ENCODE assay signal across 23 cellular contexts in genomic region chr9:14361074-14361473, GRCh38. TPM values are rescaled to one million over a fixed set of nuclear protein-coding genes. Genes with fewer than 3 reads are reported as not detected.
A peak's percentile ranks its signal among the peaks of the same experiment; 100 is the strongest.
DNase-seq lines count a peak whose midpoint lies in the region; FAIRE-seq and TF ChIP-seq lines count a peak whose summit lies in the region.
"Had no signal": no experiment of that assay in that cellular context is flagged by ENCODE, and none has a peak within 500 bp of the region (broad histone marks: within the 10 kb centered on the region; RNA-seq: fewer than 3 reads in every experiment).

No MANE protein-coding gene starts in this region.

- H3K18ac ChIP-seq in H1 (ENCODE audit: extremely low read depth, low read length) = no peak overlapping the region

- no peak overlapping the region for H3K4me2 ChIP-seq in H1 (ENCODE audit: insufficient read depth in 1 of 2, low read depth in 2 of 2, low read length in 2 of 2)
- H3K4me2 ChIP-seq: BLaER1, PC-9 had no signal

- H2BK15ac ChIP-seq in H1 (ENCODE audit: low read length) = no peak overlapping the region

- H3K4ac ChIP-seq in H1 (replicated peaks; ENCODE audit: insufficient read length, low read depth, low read length) = no peak overlapping the region

- no peak overlapping the region for H2BK20ac ChIP-seq in H1 (ENCODE audit: low read length)

- H2BK120ac ChIP-seq in H1 (replicated peaks; ENCODE audit: low read depth, low read length) = peak overlapping the region; percentile 76

- no peak overlapping the region for H4K8ac ChIP-seq in H1 (ENCODE audit: extremely low read depth, insufficient read depth, low read length)

- no peak for FAIRE-seq in H1 (lab: Jason Lieb, UNC)
- FAIRE-seq: A204.1, H54 had no signal

- 0 out of 2 replicates have a peak overlapping the region, but pooled peaks have one; percentile 20 for H3K4me3 ChIP-seq in ACC112 (ENCODE audit: low read depth, low read length)
- H3K4me3 ChIP-seq in HUES48 (ENCODE audit: low read depth, low read length) = no peak overlapping the region
- H3K4me3 ChIP-seq in H1 (ENCODE audit: extremely low read depth in 1 of 4, insufficient read depth in 2 of 4, low read depth in 3 of 4, low read length in 4 of 4) = no peak overlapping the region
- peak overlapping the region; percentile 17 for H3K4me3 ChIP-seq in iPS-18a (ENCODE audit: low read length)
- H3K4me3 ChIP-seq: BLaER1, PC-9 had no signal

- H4K91ac ChIP-seq in H1 (replicated peaks; ENCODE audit: insufficient read length, low read length) = no peak overlapping the region

- H3K9me3 ChIP-seq in HUES48 (ENCODE audit: control insufficient read depth, insufficient read depth, low read length) (no peaks in the 10 kb centered on the region), H1 (ENCODE audit: insufficient read depth in 2 of 2, low read depth in 1 of 2, low read length in 1 of 2) (no peaks in the 10 kb centered on the region), iPS-18a (ENCODE audit: control insufficient read depth, low read depth, low read length) (no peaks in the 10 kb centered on the region)
- H3K9me3 ChIP-seq: BLaER1 had no signal

- TF ChIP-seq CTCF in H1 (IDR thresholded peaks at IDR 0.05; ENCODE audit: control extremely low read depth in 1 of 3, insufficient read depth in 1 of 3, low read depth in 1 of 3, low read length in 3 of 3) = no peak

- TF ChIP-seq RAD21 in H1 (IDR thresholded peaks at IDR 0.05 in 1 of 2, conservative IDR thresholded peaks at IDR 0.05 in 1 of 2; ENCODE audit: low read depth in 2 of 2, low read length in 2 of 2) = no peak

- H4K20me1 ChIP-seq in H1 (replicated peaks in 1 of 2; ENCODE audit: control insufficient read depth in 1 of 2, insufficient read depth in 2 of 2, low read length in 2 of 2) = no peaks in the 10 kb centered on the region
- H4K20me1 ChIP-seq: BLaER1 had no signal

- H3K36me3 ChIP-seq in ACC112 (ENCODE audit: insufficient read depth, low read length) (0 out of 2 replicates have a peak, but pooled peaks cover 3% of the 10 kb centered on the region), HUES48 (ENCODE audit: control insufficient read depth, insufficient read depth, low read length) (no peaks in the 10 kb centered on the region), H1 (ENCODE audit: control insufficient read depth in 2 of 4, insufficient read depth in 4 of 4, low read length in 3 of 4) (no peaks in the 10 kb centered on the region), iPS-18a (ENCODE audit: control insufficient read depth, low read depth, low read length) (no peaks in the 10 kb centered on the region)
- H3K36me3 ChIP-seq: BLaER1 had no signal

- no peak for TF ChIP-seq POLR2A in H1 (IDR thresholded peaks at IDR 0.05; ENCODE audit: control extremely low read depth in 1 of 2, low read depth in 2 of 2, low read length in 2 of 2)

- H3K27me3 ChIP-seq in ACC112 (ENCODE audit: insufficient read depth, low read length) = no peaks in the 10 kb centered on the region
- no peaks in the 10 kb centered on the region for H3K27me3 ChIP-seq in HUES48 (ENCODE audit: control insufficient read depth, insufficient read depth, low read length)
- no peaks in the 10 kb centered on the region for H3K27me3 ChIP-seq in H1 (replicated peaks in 1 of 4; ENCODE audit: control insufficient read depth in 3 of 4, extremely low read depth in 1 of 4, insufficient read depth in 3 of 4, low read length in 3 of 4)
- H3K27me3 ChIP-seq in iPS-18a (ENCODE audit: control insufficient read depth, insufficient read depth, low read length) = no peaks in the 10 kb centered on the region
- H3K27me3 ChIP-seq: BLaER1 had no signal

- H2AK5ac ChIP-seq in H1 (ENCODE audit: low read depth, low read length) = no peak overlapping the region

- TF ChIP-seq EP300 in H1 (IDR thresholded peaks at IDR 0.05; ENCODE audit: borderline replicate concordance in 1 of 2, low read depth in 2 of 2, low read length in 2 of 2) = no peak

- no peak overlapping the region for H4K5ac ChIP-seq in H1 (ENCODE audit: insufficient read length, low read depth, low read length)

- DNase-seq in H1 (ENCODE audit: low read depth in 1 of 2, low spot score in 2 of 2) = no peak
- no peak for DNase-seq in COR-L47 (lab: John Stamatoyannopoulos, UW)
- DNase-seq in NCI-H2171 (lab: John Stamatoyannopoulos, UW) = no peak
- no peak for DNase-seq in head of caudate nucleus
- no peak for DNase-seq in NCI-H2107 (lab: John Stamatoyannopoulos, UW)
- DNase-seq: CD8-positive, alpha-beta T cell; DMS79; HFFc6; Kasumi-1; NCI-H1092 treated with DMSO at 0.1 percent for 48 hours; NCI-H146; NCI-H2081; NCI-H2227 treated with DMSO at 0.1 percent for 48 hours; NCI-H524 treated with DMSO at 0.1 percent for 48 hours; PC-9; SIG-M5 had no signal

- H3K9ac ChIP-seq in HUES48 (ENCODE audit: low read depth, low read length) (no peak overlapping the region), H1 (replicated peaks in 1 of 4; ENCODE audit: extremely low read depth in 1 of 4, low read depth in 3 of 4, low read length in 3 of 4) (no peak overlapping the region), iPS-18a (ENCODE audit: low read length) (no peak overlapping the region)
- H3K9ac ChIP-seq: BLaER1 had no signal

- H2BK5ac ChIP-seq in H1 (ENCODE audit: low read depth, low read length) = no peak overlapping the region

- CTCF ChIA-PET in H1 (lab: Charles Lee; ENCODE audit: partially characterized antibody) = interaction anchor here (0.9 kb wide), 1 partner anchor 9 kb away, joined by 4 read pairs; no protein-coding TSS in a partner anchor

- H3K79me1 ChIP-seq in H1 (ENCODE audit: low read depth, low read length) = no peaks in the 10 kb centered on the region

- no peak overlapping the region for H3K56ac ChIP-seq in H1 (replicated peaks; ENCODE audit: insufficient read length, low read depth, low read length)

- no peak overlapping the region for H2BK12ac ChIP-seq in H1 (ENCODE audit: low read depth, low read length)

- H2AFZ ChIP-seq in ACC112 (ENCODE audit: low read length, unreplicated experiment) (no peak overlapping the region), H1 (ENCODE audit: low read length) (no peak overlapping the region)
- H2AFZ ChIP-seq: PC-9 had no signal

- POLR2A ChIA-PET in H1 (lab: Charles Lee; ENCODE audit: partially characterized antibody) = no interaction called here

- H3K4me1 ChIP-seq in ACC112 (ENCODE audit: control insufficient read depth, insufficient read depth, low read length, unreplicated experiment) (peaks cover 42% of the 10 kb centered on the region), HUES48 (ENCODE audit: control insufficient read depth, insufficient read depth, low read length) (peaks cover 21% of the 10 kb centered on the region), H1 (replicated peaks in 1 of 4; ENCODE audit: control insufficient read depth in 3 of 4, insufficient read depth in 4 of 4, low read length in 3 of 4) (peaks cover 0 to 5% (median 1%) of the 10 kb centered on the region in 4 experiments; a peak in 4 of 7 replicates), iPS-18a (ENCODE audit: control insufficient read depth, low read depth, low read length) (peaks cover 18% of the 10 kb centered on the region)

- H3K27ac ChIP-seq in ACC112 (ENCODE audit: low read depth, low read length) = no peak overlapping the region
- peak overlapping the region; percentile 80 for H3K27ac ChIP-seq in HUES48 (ENCODE audit: low read depth, low read length)
- H3K27ac ChIP-seq in H1 (ENCODE audit: low read depth, low read length) = no peak overlapping the region
- H3K27ac ChIP-seq in iPS-18a (ENCODE audit: low read length) = no peak overlapping the region
- H3K27ac ChIP-seq: BLaER1, PC-9, RWPE1 had no signal

- H3K23ac ChIP-seq in H1 (ENCODE audit: insufficient read length) = no peak overlapping the region

- H3K79me2 ChIP-seq in ACC112 (ENCODE audit: control insufficient read depth, insufficient read depth, low read length, unreplicated experiment) = no peaks in the 10 kb centered on the region
- H3K79me2 ChIP-seq in H1 (ENCODE audit: control insufficient read depth in 1 of 2, insufficient read depth in 2 of 2, low read length in 2 of 2) = no peaks in the 10 kb centered on the region

- no peaks in the 10 kb centered on the region for H3K23me2 ChIP-seq in H1 (ENCODE audit: low read depth, low read length)

- H3K14ac ChIP-seq in H1 (ENCODE audit: insufficient read length) = no peak overlapping the region

- intact Hi-C loops in head of caudate nucleus (cut with DNase I) = no loop called here

TF ChIP-seq in H1, 55 proteins besides CTCF, POLR2A, EP300 and RAD21 (continues in another document):
- TF ChIP-seq TBP (IDR thresholded peaks at IDR 0.05; ENCODE audit: low read depth, low read length) (no peak), SP2 (IDR thresholded peaks at IDR 0.05; ENCODE audit: low read length) (no peak), RBBP5 (IDR thresholded peaks at IDR 0.05; ENCODE audit: borderline replicate concordance, low read depth, low read length) (no peak), SUZ12 (IDR thresholded peaks at IDR 0.05; ENCODE audit: low read length) (no peak), RXRA (IDR thresholded peaks at IDR 0.05; ENCODE audit: insufficient read depth, low read depth, low read length) (no peak)

RNA-seq across cellular contexts. Expression of gene NFIB, which starts 47.1 kb away (rescaled TPM):
- 11.6 and 13.1 TPM in 2 replicates for total RNA-seq in H1 (2021; fragmentation: NEBNext Ultra II Directional; extraction: Animal tissue kit (Norgen Biotek cat#: 25700))
- 2.1 and 2.6 TPM in 2 replicates for polyA plus RNA-seq in H1 (2011; rRNA removed)
- 2.1 TPM for polyA plus RNA-seq in H1 (2011; cell fraction: cytosol; rRNA removed)
- 14.2 TPM for polyA plus RNA-seq in H1 (2011; cell fraction: nucleus; rRNA removed)
- polyA plus RNA-seq in H1 (2012, experiment 1 of 2) = 3.8 to 6.3 TPM (median 4.5 TPM) in 4 replicates
- polyA plus RNA-seq in H1 (2012, experiment 2 of 2) = 0.62 TPM
- 5.5 TPM for polyA plus RNA-seq in H1 (2013, experiment 1 of 2)
- 4.7 TPM for polyA plus RNA-seq in H1 (2013, experiment 2 of 2)
- polyA minus RNA-seq in H1 (2011; rRNA and poly(A)+ RNA removed) = 25.7 and 40.9 TPM in 2 replicates
- 4.4 TPM for polyA minus RNA-seq in H1 (2011; cell fraction: cytosol; rRNA and poly(A)+ RNA removed)
- 54.6 TPM for polyA minus RNA-seq in H1 (2011; cell fraction: nucleus; rRNA and poly(A)+ RNA removed)
- total RNA-seq: CD8-positive, alpha-beta T cell had no signal

Comparison
In these comparisons a context has a peak if more than half of its experiments do, and no peak if none do; other contexts are left out.
1. H3K4me3 ChIP-seq: peak in ACC112 (single experiment) and iPS-18a (single experiment); none in HUES48 (single experiment) and H1 (0 of 4).